ENCODE assay signal across 1 cellular context in the genomic region with DNA sequence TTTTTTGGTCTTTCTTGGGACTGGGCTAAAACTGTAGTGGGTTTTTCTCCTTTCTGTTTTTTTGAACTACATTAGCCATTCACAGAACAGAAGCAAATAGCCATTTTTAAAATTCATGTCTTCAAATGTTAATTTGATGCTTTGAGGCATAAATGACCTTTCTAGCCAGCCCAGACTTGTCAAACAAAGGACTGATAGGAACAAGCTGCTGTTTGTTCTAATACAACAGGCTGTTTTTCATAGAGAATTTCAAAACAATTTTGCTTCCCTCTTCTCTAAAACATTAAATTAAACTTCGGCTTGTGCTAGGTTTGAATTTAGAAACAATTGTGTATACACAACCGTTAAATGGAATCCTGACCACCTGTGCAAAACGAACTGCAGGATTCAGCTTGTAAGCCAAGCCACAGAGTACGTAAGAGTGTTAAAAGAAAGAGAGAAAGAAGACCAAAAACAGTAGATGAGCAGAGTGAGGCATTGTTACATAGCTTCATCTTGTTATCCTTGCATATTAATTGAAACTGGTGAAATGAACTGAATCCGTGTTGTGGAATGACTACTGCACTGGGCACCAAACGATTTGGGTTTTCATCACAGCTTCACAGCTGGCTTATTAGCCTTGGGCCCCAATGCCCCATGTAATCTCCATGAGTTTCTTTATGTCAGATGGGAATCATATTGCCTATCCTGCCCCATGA.
TF ChIP-seq lines count a peak whose summit lies in the region.

No MANE protein-coding gene starts in this region.

TF ChIP-seq in IMR-90, 13 proteins besides CTCF, POLR2A, EP300 and RAD21:
- no peak for TF ChIP-seq SMC3 (IDR thresholded peaks at IDR 0.05; ENCODE audit: low read depth, low read length)
- TF ChIP-seq NFE2L2 (IDR thresholded peaks at IDR 0.05; ENCODE audit: low read depth, low read length): no peak
- TF ChIP-seq BHLHE40 (IDR thresholded peaks at IDR 0.05; ENCODE audit: low read depth, low read length): no peak
- TF ChIP-seq RFX5 (IDR thresholded peaks at IDR 0.05; ENCODE audit: low read depth, low read length): no peak
- no peak for TF ChIP-seq MAZ (IDR thresholded peaks at IDR 0.05; ENCODE audit: borderline replicate concordance, low read depth, low read length)
- TF ChIP-seq MXI1 (IDR thresholded peaks at IDR 0.05; ENCODE audit: borderline replicate concordance, low read depth, low read length): no peak
- no peak for TF ChIP-seq ELK1 (IDR thresholded peaks at IDR 0.05; ENCODE audit: borderline replicate concordance, low read depth, low read length)
- no peak for TF ChIP-seq CHD1 (IDR thresholded peaks at IDR 0.05; ENCODE audit: low read depth, low read length)
- TF ChIP-seq CEBPB (IDR thresholded peaks at IDR 0.05; ENCODE audit: low read depth, low read length): no peak
- no peak for TF ChIP-seq USF2 (IDR thresholded peaks at IDR 0.05; ENCODE audit: low read depth, low read length)
- TF ChIP-seq FOS (IDR thresholded peaks at IDR 0.05; ENCODE audit: low read depth, low read length): no peak
- no peak for TF ChIP-seq MAFK (IDR thresholded peaks at IDR 0.05; ENCODE audit: low read depth, low read length)
- TF ChIP-seq RCOR1 (IDR thresholded peaks at IDR 0.05; ENCODE audit: insufficient replicate concordance, low read length): no peak
